ENCODE assay signal across 28 cellular contexts in genomic region chr2:235654115-235654514, GRCh38.
DNase-seq lines count a peak whose midpoint lies in the region; FAIRE-seq and TF ChIP-seq lines count a peak whose summit lies in the region.
"Had no signal": no experiment of that assay in that cellular context is flagged by ENCODE, and none has a peak within 500 bp of the region (broad histone marks: within the 10 kb centered on the region; RNA-seq: fewer than 3 reads in every experiment).

No MANE protein-coding gene starts in this region.

- H3K9ac ChIP-seq in astrocyte (ENCODE audit: low read length) = no peak overlapping the region

- H3K9me3 ChIP-seq in astrocyte (ENCODE audit: insufficient read depth, low read depth, low read length) = no peaks in the 10 kb centered on the region
- H3K9me3 ChIP-seq: lower lobe of right lung, upper lobe of right lung had no signal

- H3K27me3 Mint-ChIP-seq in astrocyte (ENCODE audit: low read depth, unreplicated experiment) = no peaks in the 10 kb centered on the region

- H3K27me3 ChIP-seq in astrocyte (ENCODE audit: insufficient read depth, low read length) = peaks cover 22% of the 10 kb centered on the region
- H3K27me3 ChIP-seq: cardiac muscle cell, foreskin keratinocyte, upper lobe of right lung had no signal

- no peak for FAIRE-seq in astrocyte (lab: Jason Lieb, UNC)
- FAIRE-seq: D721Med, GM19239, small intestine had no signal

- H3K79me2 ChIP-seq in astrocyte (ENCODE audit: insufficient read depth, low read length) = peaks cover 5% of the 10 kb centered on the region

- H4K20me1 ChIP-seq in astrocyte (ENCODE audit: insufficient read depth, low read length) = peaks cover 61% of the 10 kb centered on the region

- peak overlapping the region; percentile 42 for H3K4me2 ChIP-seq in astrocyte (ENCODE audit: low read length)

- intact Hi-C loops in posterior vena cava (cut with DNase I) = no loop called here

- H3K4me3 ChIP-seq in astrocyte (ENCODE audit: insufficient read depth, low read depth, low read length) = no peak overlapping the region
- no peak overlapping the region for H3K4me3 ChIP-seq in fibroblast of the aortic adventitia (ENCODE audit: low read depth, low read length)
- H3K4me3 ChIP-seq: cardiac muscle cell, lower lobe of right lung, upper lobe of right lung had no signal

- H3K4me1 Mint-ChIP-seq in astrocyte (ENCODE audit: low read depth, unreplicated experiment) = peaks cover 35% of the 10 kb centered on the region

- no peak for TF ChIP-seq CTCF in astrocyte (IDR thresholded peaks at IDR 0.05; ENCODE audit: insufficient read depth, low read depth, low read length)
- TF ChIP-seq CTCF in fibroblast of the aortic adventitia (IDR thresholded peaks at IDR 0.05; ENCODE audit: insufficient read depth, low read length) = no peak

- H3K4me1 ChIP-seq in astrocyte (ENCODE audit: insufficient read depth, low read length) = peaks cover 7% of the 10 kb centered on the region
- H3K4me1 ChIP-seq: foreskin keratinocyte had no signal

- H3K36me3 ChIP-seq in astrocyte (ENCODE audit: insufficient read depth, low read length) = no peaks in the 10 kb centered on the region
- H3K36me3 ChIP-seq: cardiac muscle cell, lower lobe of right lung, upper lobe of right lung had no signal

- H2AFZ ChIP-seq in astrocyte (ENCODE audit: low read depth, low read length) = no peak overlapping the region

- no peak overlapping the region for H3K27ac ChIP-seq in astrocyte (ENCODE audit: low read depth, low read length)
- H3K27ac ChIP-seq: C4-2B, cardiac muscle cell, epithelial cell of prostate, foreskin keratinocyte, HL-60, lower lobe of right lung, upper lobe of right lung, VCaP had no signal

- peak overlapping the region; percentile 21 for H3K4me3 Mint-ChIP-seq in astrocyte (ENCODE audit: unreplicated experiment)

- DNase-seq in Daoy (ENCODE audit: low read depth) (peak; percentile 34), astrocyte (ENCODE audit: low read depth) (peak; percentile 54), fibroblast of the aortic adventitia (ENCODE audit: low read depth) (peak; percentile 41), pulmonary artery endothelial cell (ENCODE audit: low read depth, low spot score) (peak; percentile 50), HK-2 (ENCODE audit: unreplicated experiment) (no peak), NCI-H1694 (lab: John Stamatoyannopoulos, UW) (no peak), posterior vena cava (ENCODE audit: low spot score) (no peak)
- DNase-seq: activated CD4-positive, alpha-beta T cell treated with anti-CD3 and anti-CD28 coated beads for 48 hours; activated naive CD4-positive, alpha-beta T cell treated with Interleukin-2 at 50 U/mL for 16 hours; activated T-cell treated with anti-CD3 and anti-CD28 coated beads, Interleukin-2, amount 50 U/mL, for 48 hours; foreskin keratinocyte; islet precursor cell; Kasumi-1; lower lobe of right lung; MV-4-11; NCI-H187; NCI-H526 treated with DMSO at 0.1 percent for 48 hours; nucleus accumbens; small intestine; stimulated activated CD4-positive, alpha-beta T cell treated with anti-CD3 and anti-CD28 coated beads, Interleukin-2, amount 100 ng/mL, for 24 hours had no signal

- peaks cover 5% of the 10 kb centered on the region for H3K9me3 Mint-ChIP-seq in astrocyte (ENCODE audit: unreplicated experiment)

- H3K27ac Mint-ChIP-seq in astrocyte (ENCODE audit: unreplicated experiment) = peak overlapping the region; percentile 80

- peaks cover 2% of the 10 kb centered on the region for H3K36me3 Mint-ChIP-seq in astrocyte (ENCODE audit: low read depth, unreplicated experiment)

Comparison
In these comparisons a context has a peak if more than half of its experiments do, and no peak if none do; other contexts are left out.
1. DNase-seq: peak in Daoy (single experiment), astrocyte (single experiment), fibroblast of the aortic adventitia (single experiment) and pulmonary artery endothelial cell (single experiment); none in HK-2 (single experiment), NCI-H1694 (single experiment) and posterior vena cava (single experiment).